16 cellular contexts compared by ENCODE assay signal in the genomic region with DNA sequence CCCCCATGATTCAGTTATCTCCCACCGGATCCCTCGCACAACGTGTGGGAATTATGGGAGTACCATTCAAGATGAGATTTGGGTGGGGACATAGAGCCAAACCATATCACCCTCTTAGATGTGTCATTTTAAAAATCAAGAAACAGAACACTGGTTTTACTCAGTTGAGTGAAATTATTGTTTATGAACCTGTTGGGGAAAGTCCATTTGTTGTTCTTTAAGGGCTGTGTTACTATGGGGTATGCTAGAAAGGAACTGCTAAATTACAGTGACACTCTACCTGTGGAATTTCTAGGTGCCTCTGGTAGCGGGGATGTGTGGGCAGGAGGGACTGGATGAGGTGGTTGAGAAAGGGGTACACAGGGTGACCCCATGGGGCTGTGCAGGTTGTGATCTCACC. TPM values are rescaled to one million over a fixed set of nuclear protein-coding genes. Genes with fewer than 3 reads are reported as not detected.
DNase-seq lines count a peak whose midpoint lies in the region; ATAC-seq and TF ChIP-seq lines count a peak whose summit lies in the region.
"Had no signal": no experiment of that assay in that cellular context is flagged by ENCODE, and none has a peak within 500 bp of the region (broad histone marks: within the 10 kb centered on the region; RNA-seq: fewer than 3 reads in every experiment).

No MANE protein-coding gene starts in this region.

- H3K27ac Mint-ChIP-seq in activated CD4-positive, alpha-beta memory T cell treated with anti-CD3 and anti-CD28 coated beads for 36 hours = peak overlapping the region; percentile 47
- no peak overlapping the region for H3K27ac Mint-ChIP-seq in activated CD4-positive, alpha-beta memory T cell treated with anti-CD3 and anti-CD28 coated beads, Interleukin-2, amount 10 ng/mL, durations not matched to agents 7 days and 5 days
- peak overlapping the region; percentile 48 to 88 (median 56) for H3K27ac Mint-ChIP-seq in CD4-positive, CD25-positive, alpha-beta regulatory T cell
- H3K27ac Mint-ChIP-seq in activated T-helper 1 cell treated with anti-CD3 and anti-CD28 coated beads, Interleukin-12 subunit alpha, Interleukin-12 subunit beta, Interleukin-2, Interleukin-4 antibody, amounts not matched to agents 30 ng/mL and 10 ng/mL and 1 ng/mL, durations not matched to agents 14 hours and 24 hours and 36 hours = peak overlapping the region; percentile 81
- peak overlapping the region; percentile 34 to 72 for H3K27ac Mint-ChIP-seq in natural killer cell treated with Interleukin-12 subunit alpha and Interleukin-12 subunit beta and Interleukin-15 and Interleukin-18, amount 100 ng/mL, for 72 hours
- H3K27ac Mint-ChIP-seq: CD8-positive, alpha-beta T cell had no signal

- in situ Hi-C loops in gastrocnemius medialis (cut with MboI; ENCODE audit: low sequenced_read_pairs in 4 of 4) = no loop called here

- no peak for TF ChIP-seq CTCF in gastrocnemius medialis (IDR thresholded peaks at IDR 0.05 in 4 of 5, conservative IDR thresholded peaks at IDR 0.05 in 1 of 5)

- H3K4me3 Mint-ChIP-seq in activated CD4-positive, alpha-beta memory T cell treated with anti-CD3 and anti-CD28 coated beads for 36 hours = no peak overlapping the region
- no peak overlapping the region for H3K4me3 Mint-ChIP-seq in activated CD4-positive, alpha-beta memory T cell treated with anti-CD3 and anti-CD28 coated beads, Interleukin-2, amount 10 ng/mL, durations not matched to agents 7 days and 5 days
- peak overlapping the region; percentile 40 to 64 (median 44) for H3K4me3 Mint-ChIP-seq in CD4-positive, CD25-positive, alpha-beta regulatory T cell
- H3K4me3 Mint-ChIP-seq in activated T-helper 1 cell treated with anti-CD3 and anti-CD28 coated beads, Interleukin-12 subunit alpha, Interleukin-12 subunit beta, Interleukin-2, Interleukin-4 antibody, amounts not matched to agents 30 ng/mL and 10 ng/mL and 1 ng/mL, durations not matched to agents 14 hours and 24 hours and 36 hours = peak overlapping the region; percentile 57
- H3K4me3 Mint-ChIP-seq in natural killer cell treated with Interleukin-12 subunit alpha and Interleukin-12 subunit beta and Interleukin-15 and Interleukin-18, amount 100 ng/mL, for 72 hours = peak overlapping the region; percentile 20
- H3K4me3 Mint-ChIP-seq: CD8-positive, alpha-beta T cell had no signal

- H3K27ac ChIP-seq in CD4-positive, CD25-positive, alpha-beta regulatory T cell (ENCODE audit: insufficient read depth, low read length, poor library complexity, severe bottlenecking) = no peak overlapping the region
- no peak overlapping the region for H3K27ac ChIP-seq in gastrocnemius medialis

- H3K36me3 ChIP-seq in CD4-positive, CD25-positive, alpha-beta regulatory T cell (ENCODE audit: control insufficient read depth, insufficient read depth, low read length) = peaks cover 4% of the 10 kb centered on the region
- no peaks in the 10 kb centered on the region for H3K36me3 ChIP-seq in gastrocnemius medialis

- peaks cover 20% of the 10 kb centered on the region for H3K4me1 ChIP-seq in CD4-positive, CD25-positive, alpha-beta regulatory T cell (ENCODE audit: control insufficient read depth, insufficient read depth, low read length, poor library complexity, severe bottlenecking)
- H3K4me1 ChIP-seq in gastrocnemius medialis = no peaks in the 10 kb centered on the region

- H3K27me3 ChIP-seq in CD4-positive, CD25-positive, alpha-beta regulatory T cell (ENCODE audit: control insufficient read depth, insufficient read depth, low read length) = no peaks in the 10 kb centered on the region
- no peaks in the 10 kb centered on the region for H3K27me3 ChIP-seq in gastrocnemius medialis

- intact Hi-C loops in activated CD4-positive, alpha-beta memory T cell treated with anti-CD3 and anti-CD28 coated beads for 36 hours (cut with micrococcal nuclease) = loop anchor here (1.0 to 2.0 kb wide), 3 partner anchors 38 to 74 kb away; no protein-coding TSS in a partner anchor
- intact Hi-C loops in activated T-helper 1 cell treated with anti-CD3 and anti-CD28 coated beads, Interleukin-12 subunit alpha, Interleukin-12 subunit beta, Interleukin-2, Interleukin-4 antibody, amounts not matched to agents 30 ng/mL and 10 ng/mL and 1 ng/mL, durations not matched to agents 14 hours and 24 hours and 36 hours (cut with micrococcal nuclease) = loop anchor here (1.0 kb wide), 1 partner anchor 69 kb away; no protein-coding TSS in a partner anchor
- intact Hi-C loops in gastrocnemius medialis (cut with DNase I; ENCODE audit: low total_unique reads) = no loop called here

- H3K9me3 Mint-ChIP-seq in activated CD4-positive, alpha-beta memory T cell treated with anti-CD3 and anti-CD28 coated beads for 36 hours = no peaks in the 10 kb centered on the region
- H3K9me3 Mint-ChIP-seq in activated CD4-positive, alpha-beta memory T cell treated with anti-CD3 and anti-CD28 coated beads, Interleukin-2, amount 10 ng/mL, durations not matched to agents 7 days and 5 days = no peaks in the 10 kb centered on the region
- H3K9me3 Mint-ChIP-seq in CD4-positive, CD25-positive, alpha-beta regulatory T cell = peaks cover 0 to 2% (median 0%) of the 10 kb centered on the region in 7 donors
- H3K9me3 Mint-ChIP-seq in activated T-helper 1 cell treated with anti-CD3 and anti-CD28 coated beads, Interleukin-12 subunit alpha, Interleukin-12 subunit beta, Interleukin-2, Interleukin-4 antibody, amounts not matched to agents 30 ng/mL and 10 ng/mL and 1 ng/mL, durations not matched to agents 14 hours and 24 hours and 36 hours = no peaks in the 10 kb centered on the region
- no peaks in the 10 kb centered on the region for H3K9me3 Mint-ChIP-seq in natural killer cell treated with Interleukin-12 subunit alpha and Interleukin-12 subunit beta and Interleukin-15 and Interleukin-18, amount 100 ng/mL, for 72 hours
- H3K9me3 Mint-ChIP-seq: CD8-positive, alpha-beta T cell had no signal

- DNase-seq in activated CD4-positive, alpha-beta memory T cell treated with anti-CD3 and anti-CD28 coated beads for 36 hours = peak; percentile 38
- DNase-seq in activated CD4-positive, alpha-beta memory T cell treated with anti-CD3 and anti-CD28 coated beads, Interleukin-2, amount 10 ng/mL, durations not matched to agents 7 days and 5 days = no peak
- DNase-seq in CD4-positive, CD25-positive, alpha-beta regulatory T cell = no peak
- no peak for DNase-seq in activated T-helper 1 cell treated with anti-CD3 and anti-CD28 coated beads, Interleukin-12 subunit alpha, Interleukin-12 subunit beta, Interleukin-2, Interleukin-4 antibody, amounts not matched to agents 30 ng/mL and 10 ng/mL and 1 ng/mL, durations not matched to agents 14 hours and 24 hours and 36 hours (ENCODE audit: low spot score)
- DNase-seq in natural killer cell treated with Interleukin-12 subunit alpha and Interleukin-12 subunit beta and Interleukin-15 and Interleukin-18, amount 100 ng/mL, for 72 hours (ENCODE audit: low spot score) = no peak
- DNase-seq in NCI-H510A (lab: John Stamatoyannopoulos, UW) (no peak), NCI-H69 (lab: John Stamatoyannopoulos, UW) (no peak), gastrocnemius medialis (no peak)
- DNase-seq: CD8-positive, alpha-beta T cell; DND-41; HCEC 1CT; NCI-H1048; NCI-H1436 treated with DMSO at 0.1 percent for 48 hours; NCI-H2081 treated with DMSO at 0.1 percent for 48 hours; NCI-H524 had no signal

- H3K4me1 Mint-ChIP-seq in activated CD4-positive, alpha-beta memory T cell treated with anti-CD3 and anti-CD28 coated beads for 36 hours (ENCODE audit: low read depth) = peaks cover 52% of the 10 kb centered on the region
- H3K4me1 Mint-ChIP-seq in activated CD4-positive, alpha-beta memory T cell treated with anti-CD3 and anti-CD28 coated beads, Interleukin-2, amount 10 ng/mL, durations not matched to agents 7 days and 5 days = peaks cover 42% of the 10 kb centered on the region
- peaks cover 26 to 63% (median 38%) of the 10 kb centered on the region in 4 donors for H3K4me1 Mint-ChIP-seq in CD4-positive, CD25-positive, alpha-beta regulatory T cell
- peaks cover 47% of the 10 kb centered on the region for H3K4me1 Mint-ChIP-seq in activated T-helper 1 cell treated with anti-CD3 and anti-CD28 coated beads, Interleukin-12 subunit alpha, Interleukin-12 subunit beta, Interleukin-2, Interleukin-4 antibody, amounts not matched to agents 30 ng/mL and 10 ng/mL and 1 ng/mL, durations not matched to agents 14 hours and 24 hours and 36 hours (ENCODE audit: low read depth)
- H3K4me1 Mint-ChIP-seq in natural killer cell treated with Interleukin-12 subunit alpha and Interleukin-12 subunit beta and Interleukin-15 and Interleukin-18, amount 100 ng/mL, for 72 hours (ENCODE audit: low read depth in 2 of 2) = peaks cover 58 to 65% of the 10 kb centered on the region in 2 donors

- no peaks in the 10 kb centered on the region for H3K9me3 ChIP-seq in CD4-positive, CD25-positive, alpha-beta regulatory T cell (ENCODE audit: control insufficient read depth in 2 of 2, low read length in 2 of 2)
- H3K9me3 ChIP-seq in gastrocnemius medialis = no peaks in the 10 kb centered on the region

- peak overlapping the region; percentile 66 for H3K4me3 ChIP-seq in CD4-positive, CD25-positive, alpha-beta regulatory T cell (ENCODE audit: low read depth, low read length)
- H3K4me3 ChIP-seq in gastrocnemius medialis = no peak overlapping the region

- TF ChIP-seq POLR2A in gastrocnemius medialis (IDR thresholded peaks at IDR 0.05) = no peak

- H3K36me3 Mint-ChIP-seq in activated CD4-positive, alpha-beta memory T cell treated with anti-CD3 and anti-CD28 coated beads for 36 hours = peaks cover 25% of the 10 kb centered on the region
- H3K36me3 Mint-ChIP-seq in activated CD4-positive, alpha-beta memory T cell treated with anti-CD3 and anti-CD28 coated beads, Interleukin-2, amount 10 ng/mL, durations not matched to agents 7 days and 5 days (ENCODE audit: low read depth) = peaks cover 56% of the 10 kb centered on the region
- H3K36me3 Mint-ChIP-seq in CD4-positive, CD25-positive, alpha-beta regulatory T cell = peaks cover 3% of the 10 kb centered on the region
- peaks cover 39% of the 10 kb centered on the region for H3K36me3 Mint-ChIP-seq in activated T-helper 1 cell treated with anti-CD3 and anti-CD28 coated beads, Interleukin-12 subunit alpha, Interleukin-12 subunit beta, Interleukin-2, Interleukin-4 antibody, amounts not matched to agents 30 ng/mL and 10 ng/mL and 1 ng/mL, durations not matched to agents 14 hours and 24 hours and 36 hours (ENCODE audit: low read depth)
- H3K36me3 Mint-ChIP-seq in natural killer cell treated with Interleukin-12 subunit alpha and Interleukin-12 subunit beta and Interleukin-15 and Interleukin-18, amount 100 ng/mL, for 72 hours = peaks cover 22% of the 10 kb centered on the region
- H3K36me3 Mint-ChIP-seq: CD8-positive, alpha-beta T cell had no signal

- no peak for ATAC-seq in CD4-positive, CD25-positive, alpha-beta regulatory T cell (ENCODE audit: low read depth in 2 of 2)
- ATAC-seq in natural killer cell treated with Interleukin-12 subunit alpha and Interleukin-12 subunit beta and Interleukin-15 and Interleukin-18, amount 100 ng/mL, for 72 hours = peak in 1 of 2 donors; percentile 28
- ATAC-seq in gastrocnemius medialis = no peak
- ATAC-seq: CD8-positive, alpha-beta T cell had no signal

- no peaks in the 10 kb centered on the region for H3K27me3 Mint-ChIP-seq in activated CD4-positive, alpha-beta memory T cell treated with anti-CD3 and anti-CD28 coated beads for 36 hours
- no peaks in the 10 kb centered on the region for H3K27me3 Mint-ChIP-seq in activated CD4-positive, alpha-beta memory T cell treated with anti-CD3 and anti-CD28 coated beads, Interleukin-2, amount 10 ng/mL, durations not matched to agents 7 days and 5 days
- no peaks in the 10 kb centered on the region for H3K27me3 Mint-ChIP-seq in CD4-positive, CD25-positive, alpha-beta regulatory T cell
- H3K27me3 Mint-ChIP-seq in activated T-helper 1 cell treated with anti-CD3 and anti-CD28 coated beads, Interleukin-12 subunit alpha, Interleukin-12 subunit beta, Interleukin-2, Interleukin-4 antibody, amounts not matched to agents 30 ng/mL and 10 ng/mL and 1 ng/mL, durations not matched to agents 14 hours and 24 hours and 36 hours (ENCODE audit: insufficient read depth) = no peaks in the 10 kb centered on the region
- H3K27me3 Mint-ChIP-seq in natural killer cell treated with Interleukin-12 subunit alpha and Interleukin-12 subunit beta and Interleukin-15 and Interleukin-18, amount 100 ng/mL, for 72 hours = no peaks in the 10 kb centered on the region

- POLR2A ChIA-PET in activated CD4-positive, alpha-beta memory T cell treated with anti-CD3 and anti-CD28 coated beads for 36 hours (lab: Charles Lee) = interaction anchor here (0.6 to 1.4 kb wide), 6 partner anchors 28 to 69 kb away, joined by 3 to 4 read pairs (median 3); no protein-coding TSS in a partner anchor
- POLR2A ChIA-PET in activated CD4-positive, alpha-beta memory T cell treated with anti-CD3 and anti-CD28 coated beads, Interleukin-2, amount 10 ng/mL, durations not matched to agents 7 days and 5 days (lab: Charles Lee) = interaction anchor here (1.0 kb wide), 1 partner anchor 15 kb away, joined by 3 read pairs; no protein-coding TSS in a partner anchor

- CTCF ChIA-PET in activated CD4-positive, alpha-beta memory T cell treated with anti-CD3 and anti-CD28 coated beads for 36 hours (lab: Charles Lee) = no interaction called here
- CTCF ChIA-PET in activated CD4-positive, alpha-beta memory T cell treated with anti-CD3 and anti-CD28 coated beads, Interleukin-2, amount 10 ng/mL, durations not matched to agents 7 days and 5 days (lab: Charles Lee) = interaction anchor here (0.6 to 2.0 kb wide), 2 partner anchors 10 to 16 kb away, joined by 3 to 4 read pairs; no protein-coding TSS in a partner anchor

RNA-seq across cellular contexts. Expression of gene STX11, which starts 28.9 kb away (rescaled TPM):
- total RNA-seq in activated CD4-positive, alpha-beta memory T cell treated with anti-CD3 and anti-CD28 coated beads for 36 hours = 10 to 100 TPM; 16.0 to 16.6 TPM
- 10 to 100 TPM; 23.8 to 25.0 TPM for total RNA-seq in activated CD4-positive, alpha-beta memory T cell treated with anti-CD3 and anti-CD28 coated beads, Interleukin-2, amount 10 ng/mL, durations not matched to agents 7 days and 5 days
- total RNA-seq in CD4-positive, CD25-positive, alpha-beta regulatory T cell = 30.1 TPM
- polyA plus RNA-seq in CD4-positive, CD25-positive, alpha-beta regulatory T cell = 10 to 100 TPM; 18.2 to 28.6 (median 23.1) TPM
- 24.2 and 24.7 TPM in 2 replicates for total RNA-seq in activated T-helper 1 cell treated with anti-CD3 and anti-CD28 coated beads, Interleukin-12 subunit alpha, Interleukin-12 subunit beta, Interleukin-2, Interleukin-4 antibody, amounts not matched to agents 30 ng/mL and 10 ng/mL and 1 ng/mL, durations not matched to agents 14 hours and 24 hours and 36 hours
- total RNA-seq in natural killer cell treated with Interleukin-12 subunit alpha and Interleukin-12 subunit beta and Interleukin-15 and Interleukin-18, amount 100 ng/mL, for 72 hours = 10 to 100 TPM; 52.7 to 98.0 TPM
- 1 to 10 TPM; 2.0 to 5.2 (median 4.3) TPM for total RNA-seq in gastrocnemius medialis
- total RNA-seq: HT-29 had no signal

Comparison
In these comparisons a context has a peak if more than half of its experiments do, and no peak if none do; other contexts are left out.
1. H3K4me3 Mint-ChIP-seq: peak in CD4-positive, CD25-positive, alpha-beta regulatory T cell (4 of 4), activated T-helper 1 cell treated with anti-CD3 and anti-CD28 coated beads, Interleukin-12 subunit alpha, Interleukin-12 subunit beta, Interleukin-2, Interleukin-4 antibody, amounts not matched to agents 30 ng/mL and 10 ng/mL and 1 ng/mL, durations not matched to agents 14 hours and 24 hours and 36 hours (single experiment) and natural killer cell treated with Interleukin-12 subunit alpha and Interleukin-12 subunit beta and Interleukin-15 and Interleukin-18, amount 100 ng/mL, for 72 hours (single experiment); none in activated CD4-positive, alpha-beta memory T cell treated with anti-CD3 and anti-CD28 coated beads for 36 hours (single experiment) and activated CD4-positive, alpha-beta memory T cell treated with anti-CD3 and anti-CD28 coated beads, Interleukin-2, amount 10 ng/mL, durations not matched to agents 7 days and 5 days (single experiment).